Comparison of ENCODE assay signal across 8 cellular contexts in the genomic region with DNA sequence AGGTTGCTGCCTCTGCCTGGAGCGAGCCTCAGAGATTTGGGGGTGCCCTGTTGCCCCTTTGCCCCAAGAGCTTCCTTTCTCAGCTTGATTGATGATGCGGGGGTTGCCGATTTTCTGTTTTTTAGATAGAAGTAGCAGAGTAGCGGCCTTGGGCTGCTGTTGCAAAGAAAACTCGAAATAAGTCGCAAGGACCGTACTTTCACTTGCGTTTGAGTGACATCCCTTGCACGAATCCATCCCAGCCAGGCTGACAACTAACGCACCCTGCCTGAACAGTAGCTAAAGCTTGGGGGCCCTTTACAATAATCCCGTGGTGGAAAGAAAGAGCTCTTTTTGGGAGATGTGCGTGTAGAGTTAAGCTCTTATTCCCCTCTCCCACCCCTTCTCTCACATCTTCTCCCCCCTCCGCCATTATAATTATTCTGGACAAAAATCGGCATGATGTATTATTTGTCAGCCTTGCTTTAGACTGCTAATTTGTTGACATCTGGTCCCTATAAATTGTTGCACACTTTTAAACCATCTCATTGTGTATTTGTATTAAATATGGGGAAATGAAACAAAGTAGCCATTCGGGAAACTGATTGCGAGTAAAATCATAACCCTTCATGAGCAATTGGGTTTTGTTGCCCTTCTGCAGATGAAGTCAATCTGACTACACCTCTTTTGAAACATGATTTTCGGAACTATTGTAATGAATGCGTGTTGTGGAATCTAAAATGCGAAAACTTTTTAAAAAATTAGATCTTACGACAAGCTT. TPM values are rescaled to one million over a fixed set of nuclear protein-coding genes. Genes with fewer than 3 reads are reported as not detected.
A peak's percentile ranks its signal among the peaks of the same experiment; 100 is the strongest.
DNase-seq lines count a peak whose midpoint lies in the region; ATAC-seq and TF ChIP-seq lines count a peak whose summit lies in the region.

No MANE protein-coding gene starts in this region.

- H3K27me3 ChIP-seq in AG04450 (ENCODE audit: control insufficient read depth, insufficient read depth, low read length), result no peaks in the 10 kb centered on the region
- H3K27me3 ChIP-seq in brain microvascular endothelial cell (replicated peaks), result no peaks in the 10 kb centered on the region

- H3K4me3 ChIP-seq in AG04450 (ENCODE audit: low read depth, low read length), result peak overlapping the region; percentile 84
- peak overlapping the region; percentile 87 for H3K4me3 ChIP-seq in brain microvascular endothelial cell (ENCODE audit: low read depth, low read length)

- H3K9me3 ChIP-seq in AG04450 (ENCODE audit: control insufficient read depth, insufficient read depth, low read length), result no peaks in the 10 kb centered on the region

- POLR2A ChIA-PET in AG04450 (lab: Yijun Ruan, JAX), result interaction anchor here (1.4 kb wide), 1 partner anchor 11 kb away, joined by 4 read pairs; no protein-coding TSS in a partner anchor

- CTCF ChIA-PET in AG04450 (lab: Charles Lee), result interaction anchor here (0.6 to 2.0 kb wide), 9 partner anchors 12 to 217 kb away, joined by 3 to 23 read pairs (median 3); no protein-coding TSS in a partner anchor

- in situ Hi-C loops in brain microvascular endothelial cell (cut with HindIII; ENCODE audit: low pct_ligation_motif_present, low sequenced_read_pairs), result no loop called here

- H3K27ac ChIP-seq in AG04450 (ENCODE audit: low read depth, low read length) (no peak overlapping the region), brain microvascular endothelial cell (peak overlapping the region; percentile 51)

- intact Hi-C loops in left colon (cut with DNase I, micrococcal nuclease), result no loop called here

- H3K36me3 ChIP-seq in brain microvascular endothelial cell (replicated peaks), result no peaks in the 10 kb centered on the region

- no peak for TF ChIP-seq CTCF in AG04450 (IDR thresholded peaks at IDR 0.05; ENCODE audit: low read depth, low read length)
- TF ChIP-seq CTCF in brain microvascular endothelial cell (IDR thresholded peaks at IDR 0.05; ENCODE audit: low read depth, low read length, missing control alignments), result no peak

- DNase-seq in AG04450 (ENCODE audit: low read depth, low spot score) (no peak), brain microvascular endothelial cell (peak; percentile 29), left colon (peak in 1 of 2 donors; percentile 42), NCI-H128 (lab: John Stamatoyannopoulos, UW; ENCODE audit: unreplicated experiment) (no peak)
- DNase-seq in stimulated activated CD4-positive, alpha-beta T cell treated with anti-CD3 and anti-CD28 coated beads, Interleukin-2, amount 100 ng/mL, for 4 hours (ENCODE audit: low read depth), result peak; percentile 21

- ATAC-seq in GM18868 (IDR thresholded peaks at IDR 0.05; ENCODE audit: unreplicated experiment) (peak; percentile 20), HG03097 (IDR thresholded peaks at IDR 0.05; ENCODE audit: low FRiP score, unreplicated experiment) (peak; percentile 18), SK-N-SH treated with all-trans-retinoic acid at 6 μM for 48 hours (peak; percentile 56), left colon (peak; percentile 42)

TF ChIP-seq in SK-N-SH treated with all-trans-retinoic acid at 6 μM for 48 hours, 23 proteins besides CTCF, POLR2A, EP300 and RAD21:
- no peak for TF ChIP-seq ZFP3 (CRISPR knock-in tag; IDR thresholded peaks at IDR 0.05)
- no peak for TF ChIP-seq ARNTL (CRISPR knock-in tag; IDR thresholded peaks at IDR 0.05; ENCODE audit: borderline replicate concordance, low read depth)
- TF ChIP-seq ESRRG (CRISPR knock-in tag; IDR thresholded peaks at IDR 0.05), result no peak
- TF ChIP-seq PATZ1 (CRISPR knock-in tag; IDR thresholded peaks at IDR 0.05; ENCODE audit: borderline replicate concordance), result no peak
- TF ChIP-seq OSR1 (CRISPR knock-in tag; IDR thresholded peaks at IDR 0.05), result no peak
- TF ChIP-seq, protein P1, sequence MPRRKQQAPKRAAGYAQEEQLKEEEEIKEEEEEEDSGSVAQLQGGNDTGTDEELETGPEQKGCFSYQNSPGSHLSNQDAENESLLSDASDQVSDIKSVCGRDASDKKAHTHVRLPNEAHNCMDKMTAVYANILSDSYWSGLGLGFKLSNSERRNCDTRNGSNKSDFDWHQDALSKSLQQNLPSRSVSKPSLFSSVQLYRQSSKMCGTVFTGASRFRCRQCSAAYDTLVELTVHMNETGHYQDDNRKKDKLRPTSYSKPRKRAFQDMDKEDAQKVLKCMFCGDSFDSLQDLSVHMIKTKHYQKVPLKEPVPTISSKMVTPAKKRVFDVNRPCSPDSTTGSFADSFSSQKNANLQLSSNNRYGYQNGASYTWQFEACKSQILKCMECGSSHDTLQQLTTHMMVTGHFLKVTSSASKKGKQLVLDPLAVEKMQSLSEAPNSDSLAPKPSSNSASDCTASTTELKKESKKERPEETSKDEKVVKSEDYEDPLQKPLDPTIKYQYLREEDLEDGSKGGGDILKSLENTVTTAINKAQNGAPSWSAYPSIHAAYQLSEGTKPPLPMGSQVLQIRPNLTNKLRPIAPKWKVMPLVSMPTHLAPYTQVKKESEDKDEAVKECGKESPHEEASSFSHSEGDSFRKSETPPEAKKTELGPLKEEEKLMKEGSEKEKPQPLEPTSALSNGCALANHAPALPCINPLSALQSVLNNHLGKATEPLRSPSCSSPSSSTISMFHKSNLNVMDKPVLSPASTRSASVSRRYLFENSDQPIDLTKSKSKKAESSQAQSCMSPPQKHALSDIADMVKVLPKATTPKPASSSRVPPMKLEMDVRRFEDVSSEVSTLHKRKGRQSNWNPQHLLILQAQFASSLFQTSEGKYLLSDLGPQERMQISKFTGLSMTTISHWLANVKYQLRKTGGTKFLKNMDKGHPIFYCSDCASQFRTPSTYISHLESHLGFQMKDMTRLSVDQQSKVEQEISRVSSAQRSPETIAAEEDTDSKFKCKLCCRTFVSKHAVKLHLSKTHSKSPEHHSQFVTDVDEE (CRISPR knock-in tag; IDR thresholded peaks at IDR 0.05), result no peak
- TF ChIP-seq ZFP30 (CRISPR knock-in tag; IDR thresholded peaks at IDR 0.05), result no peak
TF ChIP-seq in SK-N-SH treated with all-trans-retinoic acid at 6 μM for 48 hours: peak in this region for 0.

RNA-seq across cellular contexts. Expression of gene USP10, which starts 0.9 kb away (rescaled TPM):
- 54.9 and 79.3 TPM in 2 replicates for polyA plus RNA-seq in AG04450 (2011; rRNA removed)
- polyA minus RNA-seq in AG04450 (2011; rRNA and poly(A)+ RNA removed), result 160 and 212 TPM in 2 replicates
- 10 to 100 TPM; 65.3 to 77.3 TPM for total RNA-seq in left colon

RNA-seq across cellular contexts. Expression of gene KLHL36, which starts 52.4 kb away (rescaled TPM):
- polyA plus RNA-seq in AG04450 (2011; rRNA removed), result 32.6 and 38.3 TPM in 2 replicates
- polyA minus RNA-seq in AG04450 (2011; rRNA and poly(A)+ RNA removed), result 53.1 and 66.7 TPM in 2 replicates
- 10 to 100 TPM; 45.1 to 61.8 TPM for total RNA-seq in left colon

Comparison
In these comparisons a context has a peak if more than half of its experiments do, and no peak if none do; other contexts are left out.
1. DNase-seq: peak in brain microvascular endothelial cell (single experiment) and stimulated activated CD4-positive, alpha-beta T cell treated with anti-CD3 and anti-CD28 coated beads, Interleukin-2, amount 100 ng/mL, for 4 hours (single experiment); none in AG04450 (single experiment) and NCI-H128 (single experiment).
2. Peak in every context shown above with its lines, with median percentiles within 50 percentile points of each other: ATAC-seq.